Comparison of ENCODE assay signal across 16 cellular contexts in the genomic region with DNA sequence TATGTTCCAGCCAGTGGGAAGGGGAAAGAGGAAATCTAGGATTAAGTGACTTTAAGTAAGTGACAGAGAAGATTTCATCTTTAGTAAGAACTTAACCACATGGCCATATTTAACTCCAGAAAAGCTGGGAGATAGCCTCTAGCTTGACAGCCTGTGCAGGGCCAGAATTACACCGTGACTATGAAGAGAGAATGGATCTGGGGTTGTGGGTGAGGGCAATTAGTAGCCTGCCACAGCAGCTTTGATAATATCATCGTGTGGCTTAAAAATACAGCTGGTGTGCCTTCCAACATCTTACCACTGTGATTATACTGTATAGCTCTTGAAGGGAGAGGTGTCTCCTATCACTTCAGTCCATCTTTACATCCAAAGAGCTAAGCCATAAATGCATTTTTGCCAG. TPM values are rescaled to one million over a fixed set of nuclear protein-coding genes. Genes with fewer than 3 reads are reported as not detected.
DNase-seq lines count a peak whose midpoint lies in the region; ATAC-seq and TF ChIP-seq lines count a peak whose summit lies in the region.
"Had no signal": no experiment of that assay in that cellular context is flagged by ENCODE, and none has a peak within 500 bp of the region (broad histone marks: within the 10 kb centered on the region; RNA-seq: fewer than 3 reads in every experiment).

No MANE protein-coding gene starts in this region.

- intact Hi-C loops in aorta (cut with DNase I) = no loop called here

- H3K4me1 ChIP-seq in smooth muscle cell (ENCODE audit: low read depth) (no peaks in the 10 kb centered on the region), aorta (ENCODE audit: control insufficient read depth in 1 of 2, insufficient read depth in 2 of 2, low read length in 2 of 2) (no peaks in the 10 kb centered on the region)

- H3K79me2 ChIP-seq in smooth muscle cell (ENCODE audit: low read depth) = no peaks in the 10 kb centered on the region

- H3K27me3 ChIP-seq in WERI-Rb-1 (ENCODE audit: insufficient read depth, low read depth, severe bottlenecking) (no peaks in the 10 kb centered on the region), smooth muscle cell (ENCODE audit: low read depth) (peaks cover 18% of the 10 kb centered on the region), aorta (ENCODE audit: control insufficient read depth in 1 of 2, insufficient read depth in 2 of 2, low read length in 1 of 2) (no peaks in the 10 kb centered on the region)
- H3K27me3 ChIP-seq: BLaER1 treated with 17β-estradiol and CSF1 and Interleukin-3, amounts not matched to agents 10 nM and 100 nM had no signal

- peak; percentile 6 for DNase-seq in DMS 273 (lab: John Stamatoyannopoulos, UW; ENCODE audit: unreplicated experiment)
- DNase-seq in DMS 273 treated with DMSO at 0.1 percent for 48 hours (lab: John Stamatoyannopoulos, UW) = no peak
- peak; percentile 34 for DNase-seq in OCI-M1 (lab: John Stamatoyannopoulos, UW)
- DNase-seq in WERI-Rb-1 = peak; percentile 50
- no peak for DNase-seq in smooth muscle cell (lab: John Stamatoyannopoulos, UW; ENCODE audit: unreplicated experiment)
- DNase-seq in activated effector memory CD4-positive, alpha-beta T cell treated with anti-CD3 and anti-CD28 coated beads, Interleukin-2, amount 50 U/mL, for 16 hours = no peak
- DNase-seq in aorta = no peak
- DNase-seq in NCI-H1436 treated with DMSO at 0.1 percent for 48 hours (lab: John Stamatoyannopoulos, UW) = no peak
- DNase-seq: CD4-positive, CD25-positive, alpha-beta regulatory T cell; DMS153; DMS79 treated with DMSO at 0.1 percent for 48 hours; EL; HCEC 1CT; HFFc6 had no signal

- no peak overlapping the region for H3K9ac ChIP-seq in smooth muscle cell (ENCODE audit: low read depth)
- H3K9ac ChIP-seq: BLaER1 treated with 17β-estradiol and CSF1 and Interleukin-3, amounts not matched to agents 10 nM and 100 nM had no signal

- H2AFZ ChIP-seq in smooth muscle cell (ENCODE audit: low read depth) = no peak overlapping the region

- H3K36me3 ChIP-seq in WERI-Rb-1 (no peaks in the 10 kb centered on the region), smooth muscle cell (ENCODE audit: low read depth) (no peaks in the 10 kb centered on the region), aorta (ENCODE audit: control insufficient read depth in 1 of 2, insufficient read depth in 2 of 2, low read length in 1 of 2) (no peaks in the 10 kb centered on the region)
- H3K36me3 ChIP-seq: BLaER1 treated with 17β-estradiol and CSF1 and Interleukin-3, amounts not matched to agents 10 nM and 100 nM had no signal

- H3K9me3 ChIP-seq in WERI-Rb-1 (ENCODE audit: severe bottlenecking) (no peaks in the 10 kb centered on the region), smooth muscle cell (replicated peaks; ENCODE audit: low read depth) (no peaks in the 10 kb centered on the region), aorta (ENCODE audit: control insufficient read depth, low read length) (peaks cover 3% of the 10 kb centered on the region)

- no peak overlapping the region; the same call in 1 of the 2 replicates for H3K27ac ChIP-seq in WERI-Rb-1
- no peak overlapping the region for H3K27ac ChIP-seq in smooth muscle cell (ENCODE audit: low read depth)
- H3K27ac ChIP-seq in aorta (ENCODE audit: low read depth in 1 of 2, low read length in 2 of 2) = no peak overlapping the region
- H3K27ac ChIP-seq: 22Rv1; BLaER1 treated with 17β-estradiol and CSF1 and Interleukin-3, amounts not matched to agents 10 nM and 100 nM had no signal

- no peak for TF ChIP-seq CTCF in WERI-Rb-1 (IDR thresholded peaks at IDR 0.05; ENCODE audit: low read depth, low read length)
- no peak for TF ChIP-seq CTCF in smooth muscle cell (IDR thresholded peaks at IDR 0.05; ENCODE audit: borderline replicate concordance, insufficient read depth, poor library complexity, severe bottlenecking)

- H3F3A ChIP-seq in smooth muscle cell (ENCODE audit: low read depth) = no peaks in the 10 kb centered on the region

- H3K4me2 ChIP-seq in smooth muscle cell = no peak overlapping the region
- H3K4me2 ChIP-seq: BLaER1 treated with 17β-estradiol and CSF1 and Interleukin-3, amounts not matched to agents 10 nM and 100 nM had no signal

- WGBS in smooth muscle cell (ENCODE audit: low lambda C conversion rate) = 18% methylated on average over 2 of the region's 2 CpGs
- WGBS in aorta, 2 donors = 70 to 81% methylated on average over 2 of the region's 2 CpGs

- H3K4me3 ChIP-seq in WERI-Rb-1 (ENCODE audit: low read depth, low read length) = no peak overlapping the region
- no peak overlapping the region for H3K4me3 ChIP-seq in smooth muscle cell
- H3K4me3 ChIP-seq in aorta (ENCODE audit: low read length in 2 of 2) = no peak overlapping the region
- H3K4me3 ChIP-seq: BLaER1 treated with 17β-estradiol and CSF1 and Interleukin-3, amounts not matched to agents 10 nM and 100 nM had no signal

- no peak for ATAC-seq in aorta (ENCODE audit: low FRiP score)

- no peaks in the 10 kb centered on the region for H4K20me1 ChIP-seq in smooth muscle cell (ENCODE audit: low read depth)
- H4K20me1 ChIP-seq: BLaER1 treated with 17β-estradiol and CSF1 and Interleukin-3, amounts not matched to agents 10 nM and 100 nM had no signal

RNA-seq across cellular contexts. Expression of a gene that starts 57.6 kb away (rescaled TPM):
- total RNA-seq in smooth muscle cell (31.0 and 39.5 TPM in 2 replicates), aorta (10 to 100 TPM; 18.5 to 28.8 TPM)
- polyA plus RNA-seq in smooth muscle cell (9.1 and 13.2 TPM in 2 replicates), aorta (1 to 10 TPM; 4.7 to 8.5 TPM)

Comparison
In these comparisons a context has a peak if more than half of its experiments do, and no peak if none do; other contexts are left out.
1. DNase-seq: peak in DMS 273 (single experiment), OCI-M1 (single experiment) and WERI-Rb-1 (single experiment); none in DMS 273 treated with DMSO at 0.1 percent for 48 hours (single experiment), smooth muscle cell (single experiment), activated effector memory CD4-positive, alpha-beta T cell treated with anti-CD3 and anti-CD28 coated beads, Interleukin-2, amount 50 U/mL, for 16 hours (single experiment), aorta (0 of 2) and NCI-H1436 treated with DMSO at 0.1 percent for 48 hours (single experiment).